ENCODE assay signal across 1 cellular context in the genomic region with DNA sequence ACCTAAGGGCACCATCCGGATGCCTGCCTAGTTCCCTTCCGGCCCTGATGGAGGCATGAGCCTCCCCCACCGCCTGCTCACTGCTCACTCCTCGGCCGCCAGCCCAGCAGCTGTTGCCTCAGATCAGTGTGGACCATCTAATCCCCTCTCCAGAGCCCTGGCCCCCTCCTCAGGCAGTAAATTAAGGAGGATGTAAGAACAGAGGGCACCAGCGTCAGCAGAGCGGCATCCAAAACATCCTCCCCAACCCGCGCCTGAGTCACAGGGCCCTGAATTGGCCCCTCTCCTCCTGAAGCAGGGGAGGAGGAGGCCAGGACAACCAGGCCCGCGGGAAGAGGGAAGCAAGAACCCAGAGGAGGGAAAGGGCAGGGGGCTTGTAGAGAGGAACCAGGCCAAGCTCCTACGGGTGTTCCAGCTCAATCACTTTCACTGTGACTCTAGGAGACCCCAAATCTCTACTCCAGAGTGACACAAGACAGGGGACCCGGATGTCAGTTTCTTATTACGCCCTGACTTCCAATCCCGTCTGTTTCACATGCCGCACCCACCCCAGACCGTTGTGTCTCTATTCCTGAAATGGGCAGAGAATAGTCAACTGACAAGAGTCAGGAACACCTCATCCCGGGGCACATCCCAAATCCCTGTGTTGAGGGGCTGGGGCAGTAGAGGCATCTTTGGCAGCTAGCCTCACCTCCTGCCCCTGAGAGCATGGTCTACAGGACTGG.
TF ChIP-seq lines count a peak whose summit lies in the region.

No MANE protein-coding gene starts in this region.

TF ChIP-seq in IMR-90, 13 proteins besides CTCF, POLR2A, EP300 and RAD21:
- TF ChIP-seq, protein P1, sequence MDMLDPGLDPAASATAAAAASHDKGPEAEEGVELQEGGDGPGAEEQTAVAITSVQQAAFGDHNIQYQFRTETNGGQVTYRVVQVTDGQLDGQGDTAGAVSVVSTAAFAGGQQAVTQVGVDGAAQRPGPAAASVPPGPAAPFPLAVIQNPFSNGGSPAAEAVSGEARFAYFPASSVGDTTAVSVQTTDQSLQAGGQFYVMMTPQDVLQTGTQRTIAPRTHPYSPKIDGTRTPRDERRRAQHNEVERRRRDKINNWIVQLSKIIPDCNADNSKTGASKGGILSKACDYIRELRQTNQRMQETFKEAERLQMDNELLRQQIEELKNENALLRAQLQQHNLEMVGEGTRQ (IDR thresholded peaks at IDR 0.05; ENCODE audit: low read depth, low read length) = no peak
- TF ChIP-seq MAFK (IDR thresholded peaks at IDR 0.05; ENCODE audit: low read depth, low read length) (no peak), SMC3 (IDR thresholded peaks at IDR 0.05; ENCODE audit: low read depth, low read length) (no peak), MAZ (IDR thresholded peaks at IDR 0.05; ENCODE audit: borderline replicate concordance, low read depth, low read length) (no peak), RCOR1 (IDR thresholded peaks at IDR 0.05; ENCODE audit: insufficient replicate concordance, low read length) (no peak), CHD1 (IDR thresholded peaks at IDR 0.05; ENCODE audit: low read depth, low read length) (no peak), BHLHE40 (IDR thresholded peaks at IDR 0.05; ENCODE audit: low read depth, low read length) (no peak)
- TF ChIP-seq, protein P2, sequence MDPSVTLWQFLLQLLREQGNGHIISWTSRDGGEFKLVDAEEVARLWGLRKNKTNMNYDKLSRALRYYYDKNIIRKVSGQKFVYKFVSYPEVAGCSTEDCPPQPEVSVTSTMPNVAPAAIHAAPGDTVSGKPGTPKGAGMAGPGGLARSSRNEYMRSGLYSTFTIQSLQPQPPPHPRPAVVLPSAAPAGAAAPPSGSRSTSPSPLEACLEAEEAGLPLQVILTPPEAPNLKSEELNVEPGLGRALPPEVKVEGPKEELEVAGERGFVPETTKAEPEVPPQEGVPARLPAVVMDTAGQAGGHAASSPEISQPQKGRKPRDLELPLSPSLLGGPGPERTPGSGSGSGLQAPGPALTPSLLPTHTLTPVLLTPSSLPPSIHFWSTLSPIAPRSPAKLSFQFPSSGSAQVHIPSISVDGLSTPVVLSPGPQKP (IDR thresholded peaks at IDR 0.05; ENCODE audit: borderline replicate concordance, low read depth, low read length) = no peak
